In genomic region chr17:45161288-45162021, GRCh38 we compare ENCODE assay signal across 8 cellular contexts. TPM values are rescaled to one million over a fixed set of nuclear protein-coding genes. Genes with fewer than 3 reads are reported as not detected.
DNase-seq lines count a peak whose midpoint lies in the region; ATAC-seq and TF ChIP-seq lines count a peak whose summit lies in the region.

Gene HEXIM2 (plus strand): TSS chr17:45161875. CDS start chr17:45162794, 919 bp downstream.

- ATAC-seq in GM19397 (IDR thresholded peaks at IDR 0.05; ENCODE audit: unreplicated experiment) = peak; percentile 90
- peak; percentile 81 for ATAC-seq in HG03565 (IDR thresholded peaks at IDR 0.05; ENCODE audit: unreplicated experiment)
- ATAC-seq in left lung = peak; percentile 94

- H3K27me3 ChIP-seq in left lung = no peaks in the 10 kb centered on the region

- intact Hi-C loops in left lung (cut with DNase I) = no loop called here

- H3K9me3 ChIP-seq in left lung = no peaks in the 10 kb centered on the region

- no peaks in the 10 kb centered on the region for H3K36me3 ChIP-seq in left lung

- DNase-seq in CD1c-positive myeloid dendritic cell (ENCODE audit: extremely low spot score) = peak; percentile 100
- DNase-seq in NCI-H748 treated with DMSO at 0.1 percent for 48 hours (lab: John Stamatoyannopoulos, UW) = peak; percentile 98
- DNase-seq in activated CD4-positive, alpha-beta T cell treated with anti-CD3 and anti-CD28 coated beads, Interleukin-2, amount 50 U/mL, for 4 hours = peak; percentile 97 to 99
- peak; percentile 100 for DNase-seq in dermis blood vessel endothelial cell
- peak; percentile 97 to 98 for DNase-seq in left lung
- peak; percentile 96 for DNase-seq in stimulated activated CD4-positive, alpha-beta T cell treated with anti-CD3 and anti-CD28 coated beads, Interleukin-2, amount 100 ng/mL, for 4 hours (ENCODE audit: low read depth)

- peak within 1 kb of the TSS; percentile 71 to 92 for H3K4me3 ChIP-seq in left lung

- no peak for TF ChIP-seq CTCF in left lung (IDR thresholded peaks at IDR 0.05)

- peak within 1 kb of the TSS; percentile 95 to 100 for H3K27ac ChIP-seq in left lung

- H3K4me1 ChIP-seq in left lung = peaks cover 28 to 58% of the 10 kb centered on the region in 2 donors

RNA-seq across cellular contexts. Expression of gene HEXIM2, which starts in this region (rescaled TPM):
- total RNA-seq in dermis blood vessel endothelial cell (4.1 and 4.8 TPM in 2 replicates), left lung (1 to 10 TPM; 5.4 to 6.0 TPM)

Comparison
In these comparisons a context has a peak if more than half of its experiments do, and no peak if none do; other contexts are left out.
1. Peak in every context shown above with its lines: DNase-seq, ATAC-seq, H3K4me3 ChIP-seq and H3K27ac ChIP-seq.